19 cellular contexts compared by ENCODE assay signal in the genomic region with DNA sequence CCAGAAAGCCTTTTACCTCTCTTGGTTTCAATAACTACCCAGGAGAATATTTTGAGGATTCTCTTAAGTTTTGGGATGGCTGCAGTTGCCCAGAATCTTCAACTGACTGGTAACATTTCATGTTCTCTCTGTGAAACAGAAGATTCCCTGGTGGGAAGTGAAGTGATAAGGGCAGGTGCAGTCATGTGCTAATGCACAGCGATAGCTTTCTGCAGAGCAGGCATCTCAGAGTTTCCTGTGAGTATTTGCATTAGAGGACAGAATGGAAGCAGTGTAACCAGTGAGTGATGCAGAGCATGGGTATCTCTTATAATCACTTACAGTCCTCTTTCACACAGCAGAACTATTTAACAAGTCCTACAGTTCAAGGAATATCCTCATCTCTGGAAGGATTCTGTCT.
"Had no signal": no experiment of that assay in that cellular context is flagged by ENCODE, and none has a peak within 500 bp of the region (broad histone marks: within the 10 kb centered on the region; RNA-seq: fewer than 3 reads in every experiment).

No MANE protein-coding gene starts in this region.

- DNase-seq: activated CD4-positive, alpha-beta T cell treated with anti-CD3 and anti-CD28 coated beads, Interleukin-2, amount 10 ng/mL, durations not matched to agents 24 days and 14 days; activated CD8-positive, alpha-beta T cell treated with anti-CD3 and anti-CD28 coated beads for 36 hours; activated naive CD4-positive, alpha-beta T cell treated with anti-CD3 and anti-CD28 coated beads, Interleukin-2, amount 10 ng/mL, durations not matched to agents 7 days and 5 days; activated naive CD8-positive, alpha-beta T cell treated with anti-CD3 and anti-CD28 coated beads, Interleukin-2, amount 50 U/mL, for 24 hours; activated T-cell treated with anti-CD3 and anti-CD28 coated beads, Interleukin-2, amount 50 U/mL, for 24 hours; anterior cingulate cortex; central memory CD4-positive, alpha-beta T cell; dorsolateral prefrontal cortex; foreskin fibroblast; immature natural killer cell; kidney glomerular epithelial cell; left ventricle myocardium inferior; mammary epithelial cell; nephron progenitor cell; nucleus accumbens; spleen; stimulated activated CD4-positive, alpha-beta T cell treated with anti-CD3 and anti-CD28 coated beads, Interleukin-4, amount 100 ng/mL, for 4 hours; T1000; testis had no signal
